1 cellular context compared by ENCODE assay signal in the genomic region with DNA sequence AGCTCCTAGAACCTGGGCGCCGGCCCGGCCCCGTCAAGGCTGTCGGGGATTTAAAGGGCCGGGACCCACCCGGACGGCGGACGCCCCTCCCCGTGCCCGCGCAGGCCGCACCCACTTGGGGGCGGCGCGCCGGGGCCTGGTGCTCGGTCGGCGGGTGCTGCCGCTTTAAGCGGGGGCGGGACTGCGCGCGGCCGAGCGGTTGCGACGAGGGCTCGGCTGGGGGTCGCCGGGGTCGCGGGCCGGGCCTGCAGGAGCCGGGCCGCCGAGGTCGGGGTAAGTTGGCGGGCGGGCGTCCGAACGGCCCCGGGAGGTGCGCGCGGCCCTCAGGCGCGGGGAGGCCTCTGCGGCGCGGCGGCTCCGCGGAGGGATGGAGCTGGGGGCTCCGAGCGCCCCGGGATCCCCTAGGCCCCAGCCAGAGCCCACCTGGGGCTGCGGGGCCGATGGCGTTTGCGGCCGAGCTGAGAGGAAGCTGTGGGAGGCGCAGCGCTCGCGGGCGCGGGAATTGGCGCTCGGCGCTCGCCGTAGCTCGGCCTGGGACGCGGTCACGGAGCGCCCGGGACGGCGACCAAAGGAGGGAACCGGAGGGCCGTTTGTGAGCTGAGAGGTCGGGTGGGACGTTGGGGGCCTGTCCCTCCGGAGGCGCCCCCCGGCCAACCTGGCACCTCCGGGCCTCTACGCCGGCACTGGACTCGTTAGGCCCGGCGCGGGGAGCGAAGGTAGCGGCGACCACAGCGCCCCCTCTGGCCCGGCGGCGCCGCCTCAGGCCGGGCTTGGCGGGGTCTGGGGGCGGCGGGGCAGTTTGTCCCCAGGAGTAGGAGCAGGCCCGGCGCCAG.
TF ChIP-seq lines count a peak whose summit lies in the region.

A gene (plus strand): TSS at position 168 of the 833 bp plus-strand sequence. CDS start 2,619 bp downstream, outside the sequence.

TF ChIP-seq in IMR-90, 13 proteins besides CTCF, POLR2A, EP300 and RAD21:
- peak; percentile 58; the same call in 1 of the 2 replicates for TF ChIP-seq MAZ (IDR thresholded peaks at IDR 0.05; ENCODE audit: borderline replicate concordance, low read depth, low read length)
- TF ChIP-seq SMC3 (IDR thresholded peaks at IDR 0.05; ENCODE audit: low read depth, low read length): no peak
TF ChIP-seq in IMR-90: peak in this region for 1.
